27 cellular contexts compared by ENCODE assay signal in the genomic region with DNA sequence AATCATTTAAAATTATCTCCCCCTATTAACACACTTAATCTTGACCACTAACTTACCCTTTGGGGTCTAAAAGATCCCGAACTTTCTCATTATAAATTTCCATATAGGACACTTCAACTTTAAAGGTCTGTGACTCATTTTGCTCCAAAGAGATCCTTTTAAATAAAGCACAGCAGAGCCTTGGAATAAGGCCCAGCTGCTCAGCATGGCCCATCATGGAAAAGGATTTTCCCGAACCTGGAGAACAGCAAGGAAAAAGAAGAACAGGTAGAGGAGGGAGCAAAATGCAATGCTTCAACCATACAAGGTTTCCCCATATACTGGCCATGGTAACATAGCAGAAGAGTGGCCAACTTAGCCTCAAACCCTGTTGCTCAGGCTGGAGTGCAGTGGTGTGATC.
A peak's percentile ranks its signal among the peaks of the same experiment; 100 is the strongest.
DNase-seq lines count a peak whose midpoint lies in the region; ATAC-seq, FAIRE-seq and TF ChIP-seq lines count a peak whose summit lies in the region.
"Had no signal": no experiment of that assay in that cellular context is flagged by ENCODE, and none has a peak within 500 bp of the region (broad histone marks: within the 10 kb centered on the region; RNA-seq: fewer than 3 reads in every experiment).

No MANE protein-coding gene starts in this region.

- H3K27me3 Mint-ChIP-seq in HFFc6 (ENCODE audit: insufficient read depth) = peaks cover 3% of the 10 kb centered on the region; the same call in 1 of the 2 replicates
- no peaks in the 10 kb centered on the region for H3K27me3 Mint-ChIP-seq in astrocyte (ENCODE audit: low read depth, unreplicated experiment)
- H3K27me3 Mint-ChIP-seq in endothelial cell (ENCODE audit: unreplicated experiment) = peaks cover 10% of the 10 kb centered on the region
- H3K27me3 Mint-ChIP-seq: B cell; CD4-positive, alpha-beta T cell had no signal

- H3K9me3 Mint-ChIP-seq in HFFc6 = no peaks in the 10 kb centered on the region
- no peaks in the 10 kb centered on the region for H3K9me3 Mint-ChIP-seq in astrocyte (ENCODE audit: unreplicated experiment)
- no peaks in the 10 kb centered on the region for H3K9me3 Mint-ChIP-seq in endothelial cell (ENCODE audit: unreplicated experiment)
- H3K9me3 Mint-ChIP-seq: CD4-positive, alpha-beta T cell had no signal

- H2AFZ ChIP-seq in astrocyte (ENCODE audit: low read depth, low read length) = no peak overlapping the region

- DNase-seq in EH (ENCODE audit: low read depth) = peak; percentile 13
- DNase-seq in HFFc6 = no peak
- no peak for DNase-seq in astrocyte (ENCODE audit: low read depth)
- peak; percentile 30 for DNase-seq in cerebellum (ENCODE audit: low spot score)
- no peak for DNase-seq in endothelial cell (ENCODE audit: low spot score)
- DNase-seq in activated effector memory CD4-positive, alpha-beta T cell treated with anti-CD3 and anti-CD28 coated beads, Interleukin-2, amount 50 U/mL, for 16 hours = no peak
- DNase-seq: AML-193; CD4-positive, alpha-beta T cell; CD8-positive, alpha-beta memory T cell; COR-L47; DMS 273 treated with DMSO at 0.1 percent for 48 hours; DMS153; DMS53; DMS79; DND-41; GDM1 had no signal

- H3K27me3 ChIP-seq in astrocyte (ENCODE audit: insufficient read depth, low read length) = no peaks in the 10 kb centered on the region
- H3K27me3 ChIP-seq: BLaER1 treated with 17β-estradiol and CSF1 and Interleukin-3, amounts not matched to agents 10 nM and 100 nM had no signal

- H3K4me1 ChIP-seq in astrocyte (ENCODE audit: insufficient read depth, low read length) = peaks cover 18% of the 10 kb centered on the region

- H3K79me2 ChIP-seq in astrocyte (ENCODE audit: insufficient read depth, low read length) = no peaks in the 10 kb centered on the region

- ATAC-seq in HG03159 (IDR thresholded peaks at IDR 0.05; ENCODE audit: unreplicated experiment) (no peak), HG02840 (IDR thresholded peaks at IDR 0.05; ENCODE audit: low FRiP score, unreplicated experiment) (no peak)
- ATAC-seq: A549, GM12878 had no signal

- peak; percentile 9 for FAIRE-seq in astrocyte (lab: Jason Lieb, UNC)
- FAIRE-seq: A549, GM12878, GM12892, GM18507, GM19239 had no signal

- H4K20me1 ChIP-seq in astrocyte (ENCODE audit: insufficient read depth, low read length) = no peaks in the 10 kb centered on the region
- H4K20me1 ChIP-seq: BLaER1 treated with 17β-estradiol and CSF1 and Interleukin-3, amounts not matched to agents 10 nM and 100 nM had no signal

- peaks cover 59% of the 10 kb centered on the region for H3K4me1 Mint-ChIP-seq in HFFc6 (ENCODE audit: low read depth)
- peaks cover 10% of the 10 kb centered on the region for H3K4me1 Mint-ChIP-seq in astrocyte (ENCODE audit: low read depth, unreplicated experiment)
- H3K4me1 Mint-ChIP-seq in endothelial cell (ENCODE audit: unreplicated experiment) = peaks cover 12% of the 10 kb centered on the region
- H3K4me1 Mint-ChIP-seq: B cell; CD8-positive, alpha-beta memory T cell had no signal

- no peak overlapping the region for H3K9ac ChIP-seq in astrocyte (ENCODE audit: low read length)
- H3K9ac ChIP-seq: BLaER1 treated with 17β-estradiol and CSF1 and Interleukin-3, amounts not matched to agents 10 nM and 100 nM had no signal

- H3K4me3 Mint-ChIP-seq in HFFc6 (no peak overlapping the region), astrocyte (ENCODE audit: unreplicated experiment) (no peak overlapping the region), endothelial cell (ENCODE audit: unreplicated experiment) (no peak overlapping the region)
- H3K4me3 Mint-ChIP-seq: B cell; CD4-positive, alpha-beta T cell; CD8-positive, alpha-beta memory T cell had no signal

- no peak overlapping the region for H3K27ac ChIP-seq in astrocyte (ENCODE audit: low read depth, low read length)
- H3K27ac ChIP-seq: 22Rv1; A549; BLaER1 treated with 17β-estradiol and CSF1 and Interleukin-3, amounts not matched to agents 10 nM and 100 nM; C4-2B had no signal

- H3K4me3 ChIP-seq in astrocyte (ENCODE audit: insufficient read depth, low read depth, low read length) = no peak overlapping the region
- H3K4me3 ChIP-seq: A549; BLaER1 treated with 17β-estradiol and CSF1 and Interleukin-3, amounts not matched to agents 10 nM and 100 nM; GM12878 had no signal

- H3K4me2 ChIP-seq in astrocyte (ENCODE audit: low read length) = no peak overlapping the region
- H3K4me2 ChIP-seq: A549; BLaER1 treated with 17β-estradiol and CSF1 and Interleukin-3, amounts not matched to agents 10 nM and 100 nM had no signal

- TF ChIP-seq CTCF in HFFc6 (IDR thresholded peaks at IDR 0.05) = no peak
- no peak for TF ChIP-seq CTCF in astrocyte (IDR thresholded peaks at IDR 0.05; ENCODE audit: insufficient read depth, low read depth, low read length)
- TF ChIP-seq CTCF in endothelial cell (IDR thresholded peaks at IDR 0.05; ENCODE audit: unreplicated experiment) = no peak

- H3K27ac Mint-ChIP-seq in HFFc6 (peak overlapping the region; percentile 59; the same call in 1 of the 2 replicates), astrocyte (ENCODE audit: unreplicated experiment) (no peak overlapping the region), endothelial cell (ENCODE audit: unreplicated experiment) (no peak overlapping the region)
- H3K27ac Mint-ChIP-seq: B cell; CD4-positive, alpha-beta T cell; CD8-positive, alpha-beta memory T cell had no signal

- H3K36me3 Mint-ChIP-seq in HFFc6 (ENCODE audit: low read depth) = peaks cover 31% of the 10 kb centered on the region
- H3K36me3 Mint-ChIP-seq in astrocyte (ENCODE audit: low read depth, unreplicated experiment) = peaks cover 8% of the 10 kb centered on the region
- H3K36me3 Mint-ChIP-seq in endothelial cell (ENCODE audit: low read depth, unreplicated experiment) = peaks cover 32% of the 10 kb centered on the region
- H3K36me3 Mint-ChIP-seq: CD8-positive, alpha-beta memory T cell had no signal

- peaks cover 3% of the 10 kb centered on the region for H3K36me3 ChIP-seq in astrocyte (ENCODE audit: insufficient read depth, low read length)

- H3K9me3 ChIP-seq in astrocyte (ENCODE audit: insufficient read depth, low read depth, low read length) = no peaks in the 10 kb centered on the region
- H3K9me3 ChIP-seq: A549 had no signal

Comparison
In these comparisons a context has a peak if more than half of its experiments do, and no peak if none do; other contexts are left out.
1. DNase-seq: peak in EH (single experiment) and cerebellum (single experiment); none in HFFc6 (single experiment), astrocyte (single experiment), endothelial cell (single experiment) and activated effector memory CD4-positive, alpha-beta T cell treated with anti-CD3 and anti-CD28 coated beads, Interleukin-2, amount 50 U/mL, for 16 hours (single experiment).